ENCODE assay signal across 17 cellular contexts in genomic region chrX:153580700-153581386, GRCh38.
DNase-seq lines count a peak whose midpoint lies in the region; ATAC-seq and TF ChIP-seq lines count a peak whose summit lies in the region.
"Had no signal": no experiment of that assay in that cellular context is flagged by ENCODE, and none has a peak within 500 bp of the region (broad histone marks: within the 10 kb centered on the region; RNA-seq: fewer than 3 reads in every experiment).

No MANE protein-coding gene starts in this region.

- no peak for ATAC-seq in GM18909 (IDR thresholded peaks at IDR 0.05; ENCODE audit: poor library complexity, unreplicated experiment)
- ATAC-seq: activated naive CD8-positive, alpha-beta T cell treated with anti-CD3 and anti-CD28 coated beads, Interleukin-2, amount 50 U/mL, for 24 hours had no signal

- no peak overlapping the region for H3K4me3 ChIP-seq in fibroblast of mammary gland (ENCODE audit: control insufficient read depth, low read depth, low read length)
- H3K4me3 ChIP-seq: ovary, thoracic aorta had no signal

- DNase-seq in DMS 273 (lab: John Stamatoyannopoulos, UW; ENCODE audit: unreplicated experiment) (peak; percentile 65), DMS 273 treated with DMSO at 0.1 percent for 48 hours (lab: John Stamatoyannopoulos, UW) (no peak), OCI-M1 (lab: John Stamatoyannopoulos, UW) (peak; percentile 58), fibroblast of mammary gland (ENCODE audit: low read depth) (no peak), GM13976 (ENCODE audit: low spot score) (no peak), epidermal melanocyte (ENCODE audit: insufficient read length, low spot score) (no peak)
- DNase-seq: 8988T; activated CD8-positive, alpha-beta memory T cell treated with anti-CD3 and anti-CD28 coated beads, Interleukin-2, amount 50 U/mL, for 4 hours; activated naive CD8-positive, alpha-beta T cell treated with anti-CD3 and anti-CD28 coated beads, Interleukin-2, amount 50 U/mL, for 24 hours; Caco-2; immature natural killer cell; midbrain; NCI-H345; ovary had no signal

- in situ Hi-C loops in GM13976 (cut with MboI; ENCODE audit: low sequenced_read_pairs, unreplicated experiment): no loop called here

- 0 out of 3 replicates have a peak, but pooled peaks have one; percentile 6 for TF ChIP-seq CTCF in GM12872 (IDR thresholded peaks at IDR 0.05; ENCODE audit: insufficient read depth, low read depth, low read length)
- TF ChIP-seq CTCF in fibroblast of mammary gland (conservative IDR thresholded peaks at IDR 0.05; ENCODE audit: control insufficient read depth, insufficient read depth, low read depth, low read length): peak; percentile 7
- no peak for TF ChIP-seq CTCF in GM13976 (IDR thresholded peaks at IDR 0.05; ENCODE audit: borderline replicate concordance, control extremely low read depth, extremely low read depth, insufficient read depth, missing control alignments)

Comparison
In these comparisons a context has a peak if more than half of its experiments do, and no peak if none do; other contexts are left out.
1. DNase-seq: peak in DMS 273 (single experiment) and OCI-M1 (single experiment); none in DMS 273 treated with DMSO at 0.1 percent for 48 hours (single experiment), fibroblast of mammary gland (single experiment), GM13976 (single experiment) and epidermal melanocyte (single experiment).